In the genomic region with DNA sequence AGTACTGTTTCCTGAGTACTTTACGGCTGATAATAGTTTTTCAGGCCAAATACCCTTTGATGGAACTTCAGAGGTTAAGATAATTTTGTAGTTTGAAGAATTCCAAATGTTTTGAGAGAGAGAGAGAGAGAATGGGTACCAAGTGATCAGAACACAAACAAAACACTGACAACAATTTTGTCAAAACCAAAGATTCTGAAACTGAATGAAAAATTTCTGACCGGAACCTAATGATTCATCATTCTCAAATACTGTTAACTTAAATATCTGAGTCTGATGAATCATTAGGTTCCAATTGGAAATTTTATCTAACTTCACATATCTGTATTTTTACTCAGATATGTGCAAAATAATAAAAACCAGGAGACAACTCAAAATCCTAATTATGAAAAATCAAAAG, we compare ENCODE assay signal across 1 cellular context.
TF ChIP-seq lines count a peak whose summit lies in the region.

No MANE protein-coding gene starts in this region.

TF ChIP-seq in HepG2, 621 proteins besides CTCF, POLR2A, EP300 and RAD21:
- TF ChIP-seq ZFY (CRISPR knock-in tag; IDR thresholded peaks at IDR 0.05): no peak
- TF ChIP-seq, protein P1, sequence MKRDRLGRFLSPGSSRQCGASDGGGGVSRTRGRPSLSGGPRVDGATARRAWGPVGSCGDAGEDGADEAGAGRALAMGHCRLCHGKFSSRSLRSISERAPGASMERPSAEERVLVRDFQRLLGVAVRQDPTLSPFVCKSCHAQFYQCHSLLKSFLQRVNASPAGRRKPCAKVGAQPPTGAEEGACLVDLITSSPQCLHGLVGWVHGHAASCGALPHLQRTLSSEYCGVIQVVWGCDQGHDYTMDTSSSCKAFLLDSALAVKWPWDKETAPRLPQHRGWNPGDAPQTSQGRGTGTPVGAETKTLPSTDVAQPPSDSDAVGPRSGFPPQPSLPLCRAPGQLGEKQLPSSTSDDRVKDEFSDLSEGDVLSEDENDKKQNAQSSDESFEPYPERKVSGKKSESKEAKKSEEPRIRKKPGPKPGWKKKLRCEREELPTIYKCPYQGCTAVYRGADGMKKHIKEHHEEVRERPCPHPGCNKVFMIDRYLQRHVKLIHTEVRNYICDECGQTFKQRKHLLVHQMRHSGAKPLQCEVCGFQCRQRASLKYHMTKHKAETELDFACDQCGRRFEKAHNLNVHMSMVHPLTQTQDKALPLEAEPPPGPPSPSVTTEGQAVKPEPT (CRISPR knock-in tag; IDR thresholded peaks at IDR 0.05; ENCODE audit: low read depth): no peak
- TF ChIP-seq MLXIP (CRISPR knock-in tag; IDR thresholded peaks at IDR 0.05; ENCODE audit: borderline replicate concordance): no peak
- no peak for TF ChIP-seq HDAC6 (IDR thresholded peaks at IDR 0.05; ENCODE audit: low read depth, low read length)
- TF ChIP-seq ZNF10 (CRISPR knock-in tag; IDR thresholded peaks at IDR 0.05; ENCODE audit: borderline replicate concordance, low read depth): no peak
- TF ChIP-seq REPIN1 (CRISPR knock-in tag; IDR thresholded peaks at IDR 0.05; ENCODE audit: borderline replicate concordance, low read depth): no peak
- TF ChIP-seq SIN3A (IDR thresholded peaks at IDR 0.05; ENCODE audit: borderline replicate concordance, low read depth, low read length): no peak
- no peak for TF ChIP-seq ZNF619 (CRISPR knock-in tag; IDR thresholded peaks at IDR 0.05)
- no peak for TF ChIP-seq MAFF (IDR thresholded peaks at IDR 0.05; ENCODE audit: low read depth, low read length)
- TF ChIP-seq NONO (IDR thresholded peaks at IDR 0.05): no peak
- TF ChIP-seq NONO (CRISPR knock-in tag; conservative IDR thresholded peaks at IDR 0.05): no peak
- TF ChIP-seq RFX3 (CRISPR knock-in tag; IDR thresholded peaks at IDR 0.05): no peak
- no peak for TF ChIP-seq RXRA (CRISPR knock-in tag; IDR thresholded peaks at IDR 0.05)
- no peak for TF ChIP-seq DNMT3B (CRISPR knock-in tag; conservative IDR thresholded peaks at IDR 0.05)
- TF ChIP-seq PHF8 (CRISPR knock-in tag; IDR thresholded peaks at IDR 0.05): no peak
